In genomic region chr12:124782132-124782531, GRCh38 we compare ENCODE assay signal across 2 cellular contexts.
TF ChIP-seq lines count a peak whose summit lies in the region.

No MANE protein-coding gene starts in this region.

TF ChIP-seq in GM12891, 5 proteins besides CTCF, POLR2A, EP300 and RAD21:
- TF ChIP-seq SPI1 (IDR thresholded peaks at IDR 0.05; ENCODE audit: low read depth, low read length) (no peak), POLR2AphosphoS5 (IDR thresholded peaks at IDR 0.05; ENCODE audit: low read depth, low read length) (no peak), PAX5 (IDR thresholded peaks at IDR 0.05; ENCODE audit: insufficient read depth, low read length, severe bottlenecking) (no peak), TAF1 (IDR thresholded peaks at IDR 0.05; ENCODE audit: low read depth, low read length) (no peak), POU2F2 (IDR thresholded peaks at IDR 0.05; ENCODE audit: low read depth, low read length) (no peak)
TF ChIP-seq in GM12891: peak in this region for 0.

TF ChIP-seq in H1, 55 proteins besides CTCF, POLR2A, EP300 and RAD21:
- no peak for TF ChIP-seq CBX8 (IDR thresholded peaks at IDR 0.05; ENCODE audit: borderline replicate concordance, low read depth, low read length)
- peak; percentile 92 for TF ChIP-seq CEBPB (IDR thresholded peaks at IDR 0.05; ENCODE audit: low read depth, low read length)
